10 cellular contexts compared by ENCODE assay signal in the genomic region with DNA sequence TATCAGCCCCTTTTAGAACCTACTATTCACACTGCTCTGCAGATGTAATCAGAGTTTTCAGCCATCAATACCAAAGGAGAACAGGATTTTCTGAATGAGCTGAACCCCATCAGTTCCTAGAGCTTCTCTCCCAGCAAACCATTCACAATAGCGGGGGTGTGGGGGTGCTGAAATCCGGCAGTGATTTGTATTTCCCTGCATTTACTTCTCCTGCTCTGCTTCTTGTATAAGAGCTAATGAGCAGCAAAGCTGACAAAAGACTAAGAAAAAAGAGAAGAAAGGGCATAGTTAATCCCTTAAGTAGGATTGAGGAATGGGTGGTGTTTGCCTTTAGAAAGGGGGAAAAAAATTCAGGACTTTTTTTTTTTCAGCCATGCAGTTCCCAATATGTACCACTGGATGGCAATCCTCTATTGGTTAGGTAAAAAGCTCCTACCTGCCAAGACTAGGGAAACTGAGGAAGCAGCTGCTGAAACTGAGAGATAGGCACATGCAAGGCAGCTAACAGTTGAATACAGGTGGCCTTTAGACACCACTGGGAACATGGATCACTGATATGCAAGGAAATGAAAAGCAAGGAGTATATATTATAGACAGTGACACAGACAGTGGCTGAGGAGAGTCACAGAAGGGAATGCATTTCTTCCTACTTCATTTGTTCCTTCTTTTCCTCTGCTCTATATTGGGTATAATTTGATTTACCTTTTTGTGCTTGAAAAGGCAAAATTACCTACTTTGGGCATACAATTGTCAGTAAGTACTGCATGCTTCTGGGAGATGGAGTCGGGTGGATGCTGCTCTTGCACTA.
DNase-seq lines count a peak whose midpoint lies in the region; ATAC-seq and TF ChIP-seq lines count a peak whose summit lies in the region.
"Had no signal": no experiment of that assay in that cellular context is flagged by ENCODE, and none has a peak within 500 bp of the region (broad histone marks: within the 10 kb centered on the region; RNA-seq: fewer than 3 reads in every experiment).

No MANE protein-coding gene starts in this region.

- H3K9me2 ChIP-seq in Loucy (replicated peaks; ENCODE audit: low read depth, low read length): no peaks in the 10 kb centered on the region

- no peaks in the 10 kb centered on the region for H3K4me1 ChIP-seq in Loucy (ENCODE audit: insufficient read depth, low read length, poor library complexity, severe bottlenecking)
- H3K4me1 ChIP-seq in ectodermal cell (ENCODE audit: control insufficient read depth, insufficient read depth, low read length): no peaks in the 10 kb centered on the region
- peaks cover 1% of the 10 kb centered on the region for H3K4me1 ChIP-seq in ovary (ENCODE audit: insufficient read depth)
- H3K4me1 ChIP-seq: SJSA1 had no signal

- no peak overlapping the region for H3K4me3 ChIP-seq in Loucy (ENCODE audit: low read length, poor library complexity, severe bottlenecking)
- no peak overlapping the region for H3K4me3 ChIP-seq in ectodermal cell (ENCODE audit: insufficient read depth, low read depth, low read length)
- H3K4me3 ChIP-seq in ovary: no peak overlapping the region
- H3K4me3 ChIP-seq: SJSA1 had no signal

- H3F3A ChIP-seq in Loucy (ENCODE audit: low read depth): no peaks in the 10 kb centered on the region

- H2AFZ ChIP-seq in Loucy (ENCODE audit: low read length): no peak overlapping the region

- H3K4me2 ChIP-seq in Loucy (ENCODE audit: low read depth, low read length, poor library complexity, severe bottlenecking): no peak overlapping the region

- WGBS in ectodermal cell, 2 experiments: 50 to 91% methylated on average over 1 to 3 of the region's 3 CpGs
- WGBS in ovary, 3 donors: 88 to 93% (median 89%) methylated on average over 3 of the region's 3 CpGs

- ATAC-seq in GM18502 (IDR thresholded peaks at IDR 0.05; ENCODE audit: poor library complexity, unreplicated experiment): no peak

- no peak overlapping the region for H3K9ac ChIP-seq in Loucy (ENCODE audit: low read depth, low read length, poor library complexity, severe bottlenecking)

- H3K9me3 ChIP-seq in Loucy (ENCODE audit: insufficient read depth, low read depth, low read length) (no peaks in the 10 kb centered on the region), ectodermal cell (ENCODE audit: control insufficient read depth, low read length) (no peaks in the 10 kb centered on the region), ovary (no peaks in the 10 kb centered on the region)
- H3K9me3 ChIP-seq: SJSA1 had no signal

- H3K36me3 ChIP-seq in Loucy (ENCODE audit: insufficient read depth, low read length) (no peaks in the 10 kb centered on the region), ectodermal cell (ENCODE audit: control insufficient read depth, insufficient read depth, low read length) (no peaks in the 10 kb centered on the region), ovary (no peaks in the 10 kb centered on the region)
- H3K36me3 ChIP-seq: SJSA1 had no signal

- no peaks in the 10 kb centered on the region for H3K79me2 ChIP-seq in Loucy (ENCODE audit: insufficient read depth, low read length)

- H3K27me3 ChIP-seq in Loucy (ENCODE audit: insufficient read depth, low read length, poor library complexity, severe bottlenecking) (no peaks in the 10 kb centered on the region), ectodermal cell (ENCODE audit: control insufficient read depth, insufficient read depth, low read length, poor library complexity, severe bottlenecking) (peaks cover 41% of the 10 kb centered on the region), ovary (no peaks in the 10 kb centered on the region)
- H3K27me3 ChIP-seq: SJSA1 had no signal

- H3K27ac ChIP-seq in ectodermal cell (ENCODE audit: insufficient read depth, low read depth, low read length, poor library complexity, severe bottlenecking) (peak overlapping the region; percentile 36), ovary (no peak overlapping the region)
- H3K27ac ChIP-seq: SJSA1 had no signal

- H4K20me1 ChIP-seq in Loucy (ENCODE audit: insufficient read depth, low read length, poor library complexity, severe bottlenecking): no peaks in the 10 kb centered on the region

- no peak for TF ChIP-seq EP300 in ovary (IDR thresholded peaks at IDR 0.05)

- peak; percentile 74 for TF ChIP-seq CTCF in Loucy (conservative IDR thresholded peaks at IDR 0.05; ENCODE audit: low read length)
- TF ChIP-seq CTCF in ovary (IDR thresholded peaks at IDR 0.05): peak in 2 of 3 donors; percentile 22 to 32

- intact Hi-C loops in ovary (cut with DNase I): loop anchor here in 1 of 4 donors (10.0 kb wide), 1 partner anchor 214 kb away; a partner anchor contains a TSS

- DNase-seq in DMS153 treated with DMSO at 0.1 percent for 48 hours (lab: John Stamatoyannopoulos, UW; ENCODE audit: unreplicated experiment) (peak; percentile 5), DMS153 (lab: John Stamatoyannopoulos, UW) (no peak), ovary (no peak), A172 (ENCODE audit: low spot score) (no peak), islet precursor cell (no peak)
- DNase-seq: activated effector memory CD4-positive, alpha-beta T cell treated with anti-CD3 and anti-CD28 coated beads, Interleukin-2, amount 50 U/mL, for 16 hours had no signal

- no peak for TF ChIP-seq POLR2A in ovary (IDR thresholded peaks at IDR 0.05)
